ENCODE assay signal across 32 cellular contexts in the genomic region with DNA sequence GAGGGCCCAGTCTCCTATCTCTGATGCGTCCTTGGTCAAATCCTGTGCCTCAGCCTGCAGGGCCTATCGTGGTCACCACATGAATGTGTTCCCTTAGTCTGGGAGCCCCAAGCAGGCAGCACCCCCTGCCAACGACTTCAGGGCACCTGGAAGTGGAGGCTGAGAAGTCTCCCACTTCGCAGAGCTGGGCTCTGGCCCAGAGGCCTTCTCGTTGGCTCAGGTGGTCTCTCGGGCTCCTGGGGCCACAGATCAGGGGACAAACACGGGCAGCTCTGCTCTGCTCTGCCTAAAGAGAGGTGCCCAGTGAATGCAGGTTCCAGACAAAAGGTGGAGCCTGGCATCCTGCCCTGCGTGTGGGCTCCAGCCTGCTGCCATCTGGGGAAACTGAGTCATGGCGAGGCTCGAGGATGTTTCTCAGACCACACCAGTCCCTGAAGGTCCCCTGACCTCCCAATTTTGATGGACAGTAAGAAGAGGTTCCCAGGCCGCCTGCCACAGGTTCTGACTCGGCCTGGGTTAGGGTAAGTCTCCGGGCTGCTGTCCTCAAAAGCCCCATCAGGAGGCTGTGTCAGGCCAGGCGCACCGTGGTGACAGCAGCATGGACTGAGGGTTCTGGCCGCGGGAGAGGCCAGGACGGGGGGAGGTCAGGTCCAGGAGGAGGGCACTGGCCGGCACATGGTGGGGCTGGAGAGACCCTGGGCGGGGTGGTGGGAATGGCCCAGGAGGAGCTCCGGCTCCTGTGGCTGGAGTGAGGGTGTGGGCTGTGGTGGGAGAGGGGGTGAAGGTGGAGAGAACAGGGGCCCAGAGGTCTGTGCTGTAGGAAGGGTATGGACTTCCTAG. TPM values are rescaled to one million over a fixed set of nuclear protein-coding genes. Genes with fewer than 3 reads are reported as not detected.
"Had no signal": no experiment of that assay in that cellular context is flagged by ENCODE, and none has a peak within 500 bp of the region (broad histone marks: within the 10 kb centered on the region; RNA-seq: fewer than 3 reads in every experiment).

No MANE protein-coding gene starts in this region.

- H3K36me3 Mint-ChIP-seq: natural killer cell treated with Interleukin-12 subunit alpha and Interleukin-12 subunit beta and Interleukin-15 and Interleukin-18, amount 100 ng/mL, for 72 hours; stimulated activated naive B cell treated with anti-CD40 and anti-IgM and Interleukin-4, amounts not matched to agents 10 μg/mL and 1 μg/mL and 100 μg/mL, for 72 hours had no signal

- H3K4me1 ChIP-seq: breast epithelium, foreskin keratinocyte, heart right ventricle, left lung, prostate gland had no signal

- H3K27ac ChIP-seq: breast epithelium, esophagus muscularis mucosa, foreskin keratinocyte, heart right ventricle, left lung, ovary, prostate gland, sigmoid colon, stomach, thyroid gland, upper lobe of left lung, WERI-Rb-1 had no signal

- FAIRE-seq: colon, small intestine, TTC549 had no signal

- H3K27me3 ChIP-seq: ovary, thyroid gland had no signal

- H3K4me1 Mint-ChIP-seq: central memory CD8-positive, alpha-beta T cell had no signal

- H3K4me3 Mint-ChIP-seq: activated T-cell treated with anti-CD3 and anti-CD28 coated beads, Interleukin-2, amount 50 U/mL, for 24 hours; central memory CD8-positive, alpha-beta T cell; natural killer cell treated with Interleukin-12 subunit alpha and Interleukin-12 subunit beta and Interleukin-15 and Interleukin-18, amount 100 ng/mL, for 72 hours; stimulated activated naive B cell treated with anti-CD40 and anti-IgM and Interleukin-4, amounts not matched to agents 10 μg/mL and 1 μg/mL and 100 μg/mL, for 72 hours; T-helper 1 cell treated with Interleukin-12 subunit alpha and Interleukin-12 subunit beta and Interleukin-4 antibody, amounts not matched to agents 30 μg/mL and 1 μg/mL, for 36 hours had no signal

- H3K9me3 Mint-ChIP-seq: activated T-cell treated with anti-CD3 and anti-CD28 coated beads, Interleukin-2, amount 50 U/mL, for 24 hours; central memory CD8-positive, alpha-beta T cell; natural killer cell treated with Interleukin-12 subunit alpha and Interleukin-12 subunit beta and Interleukin-15 and Interleukin-18, amount 100 ng/mL, for 72 hours; stimulated activated naive B cell treated with anti-CD40 and anti-IgM and Interleukin-4, amounts not matched to agents 10 μg/mL and 1 μg/mL and 100 μg/mL, for 72 hours; T-helper 1 cell treated with Interleukin-12 subunit alpha and Interleukin-12 subunit beta and Interleukin-4 antibody, amounts not matched to agents 30 μg/mL and 1 μg/mL, for 36 hours had no signal

- ATAC-seq: activated CD4-positive, CD25-positive, alpha-beta regulatory T cell treated with anti-CD3 and anti-CD28 coated beads, Interleukin-2, amount 50 U/mL, for 24 hours; heart right ventricle; left lung; mucosa of descending colon; natural killer cell treated with Interleukin-12 subunit alpha and Interleukin-12 subunit beta and Interleukin-15 and Interleukin-18, amount 100 ng/mL, for 72 hours; stimulated activated naive B cell treated with anti-CD40 and anti-IgM and Interleukin-4, amounts not matched to agents 10 μg/mL and 1 μg/mL and 100 μg/mL, for 72 hours had no signal

- H3K27me3 Mint-ChIP-seq: central memory CD8-positive, alpha-beta T cell; natural killer cell treated with Interleukin-12 subunit alpha and Interleukin-12 subunit beta and Interleukin-15 and Interleukin-18, amount 100 ng/mL, for 72 hours had no signal

- H3K9me3 ChIP-seq: breast epithelium, esophagus muscularis mucosa, heart right ventricle, left lung, mucosa of descending colon, ovary, prostate gland, sigmoid colon, stomach, thyroid gland, upper lobe of left lung had no signal

- H3K36me3 ChIP-seq: breast epithelium, esophagus muscularis mucosa, heart right ventricle, left lung, ovary, prostate gland, sigmoid colon, stomach, thyroid gland, upper lobe of left lung, WERI-Rb-1 had no signal

- DNase-seq: activated gamma-delta T cell; activated naive CD4-positive, alpha-beta T cell treated with anti-CD3 and anti-CD28 coated beads, Interleukin-2, amount 50 U/mL, for 16 hours; effector CD4-positive, alpha-beta T cell; foreskin keratinocyte; heart right ventricle; kidney glomerular epithelial cell; small intestine; stimulated activated naive B cell treated with anti-CD40 and anti-IgM and Interleukin-4, amounts not matched to agents 10 μg/mL and 1 μg/mL and 100 μg/mL, for 72 hours; stomach; SW 1271; T-helper 9 cell; thyroid gland had no signal

- H3K27ac Mint-ChIP-seq: activated T-cell treated with anti-CD3 and anti-CD28 coated beads, Interleukin-2, amount 50 U/mL, for 24 hours; natural killer cell treated with Interleukin-12 subunit alpha and Interleukin-12 subunit beta and Interleukin-15 and Interleukin-18, amount 100 ng/mL, for 72 hours; stimulated activated naive B cell treated with anti-CD40 and anti-IgM and Interleukin-4, amounts not matched to agents 10 μg/mL and 1 μg/mL and 100 μg/mL, for 72 hours; T-helper 1 cell treated with Interleukin-12 subunit alpha and Interleukin-12 subunit beta and Interleukin-4 antibody, amounts not matched to agents 30 μg/mL and 1 μg/mL, for 36 hours had no signal

- H3K4me3 ChIP-seq: breast epithelium, esophagus muscularis mucosa, heart right ventricle, left lung, lung, mucosa of descending colon, ovary, prostate gland, sigmoid colon, stomach, thyroid gland, upper lobe of left lung had no signal

RNA-seq across cellular contexts. Expression of a gene that starts 1.5 kb away (rescaled TPM):
- total RNA-seq: activated CD8-positive, alpha-beta memory T cell treated with anti-CD3 and anti-CD28 coated beads for 36 hours; breast epithelium; dermis blood vessel endothelial cell; foreskin keratinocyte; mucosa of descending colon; myocyte; natural killer cell treated with Interleukin-12 subunit alpha and Interleukin-12 subunit beta and Interleukin-15 and Interleukin-18, amount 100 ng/mL, for 72 hours; sigmoid colon; stomach had no signal
